8 cellular contexts compared by ENCODE assay signal in genomic region chr6:141483561-141484061, GRCh38.
DNase-seq lines count a peak whose midpoint lies in the region; ATAC-seq and TF ChIP-seq lines count a peak whose summit lies in the region.

No MANE protein-coding gene starts in this region.

- intact Hi-C loops in IMR-90 (cut with micrococcal nuclease) (no loop called here), left lung (cut with DNase I) (no loop called here)

- H4K91ac ChIP-seq in IMR-90 (ENCODE audit: insufficient read depth, low read depth, low read length), result peak overlapping the region; percentile 54; the same call in 1 of the 2 replicates

- TF ChIP-seq RAD21 in IMR-90 (IDR thresholded peaks at IDR 0.05; ENCODE audit: low read length) (peak; percentile 6; the same call in 1 of the 2 replicates), SK-N-SH (IDR thresholded peaks at IDR 0.05; ENCODE audit: low read length) (no peak)

- no peaks in the 10 kb centered on the region for H3K79me1 ChIP-seq in IMR-90 (ENCODE audit: low read depth in 1 of 2, low read length in 2 of 2)

- TF ChIP-seq POLR2A in IMR-90 (IDR thresholded peaks at IDR 0.05; ENCODE audit: low read depth, low read length), result no peak

- no peaks in the 10 kb centered on the region for H3K79me2 ChIP-seq in SK-N-SH (ENCODE audit: insufficient read depth)

- peak overlapping the region; percentile 7; the same call in 1 of the 2 replicates for H3K23ac ChIP-seq in IMR-90 (ENCODE audit: low read depth, low read length)

- peak overlapping the region; percentile 60 for H3K56ac ChIP-seq in IMR-90 (ENCODE audit: extremely low read depth, insufficient read depth, low read length)

- peak; percentile 68 for DNase-seq in Caki2 (ENCODE audit: low read depth)
- peak; percentile 96 for DNase-seq in IMR-90
- DNase-seq in SK-N-SH, result no peak
- DNase-seq in astrocyte of the cerebellum (ENCODE audit: low read depth), result peak; percentile 57
- no peak for DNase-seq in left lung
- DNase-seq in stimulated activated CD8-positive, alpha-beta memory T cell treated with anti-CD3 and anti-CD28 coated beads, Interleukin-2, amount 100 ng/mL, for 1 hour (ENCODE audit: low read depth in 2 of 2), result peak; percentile 17 to 28
- DNase-seq in HT-29 (ENCODE audit: low spot score), result no peak

- H3K4me2 ChIP-seq in IMR-90 (ENCODE audit: low read depth, low read length), result peak overlapping the region; percentile 86
- peak overlapping the region; percentile 74 for H3K4me2 ChIP-seq in SK-N-SH

- peak overlapping the region; percentile 41 for H3K9ac ChIP-seq in IMR-90 (ENCODE audit: low read depth, low read length)
- H3K9ac ChIP-seq in SK-N-SH, result peak overlapping the region; percentile 80

- peak overlapping the region; percentile 67; the same call in 1 of the 2 replicates for H3K18ac ChIP-seq in IMR-90 (ENCODE audit: low read depth, low read length)

- peak in 1 of 2 experiments; percentile 94; a peak in 3 of 4 replicates for TF ChIP-seq EP300 in SK-N-SH (IDR thresholded peaks at IDR 0.05; ENCODE audit: borderline replicate concordance in 1 of 2, low read depth in 1 of 2, low read length in 1 of 2)

- H3K9me1 ChIP-seq in IMR-90 (ENCODE audit: insufficient read depth, low read length), result no peaks in the 10 kb centered on the region; the same call in 1 of the 2 replicates

- TF ChIP-seq CTCF in IMR-90 (conservative IDR thresholded peaks at IDR 0.05; ENCODE audit: low read depth, low read length) (no peak), SK-N-SH (IDR thresholded peaks at IDR 0.05) (no peak), astrocyte of the cerebellum (IDR thresholded peaks at IDR 0.05; ENCODE audit: low read depth, low read length, missing control alignments) (no peak), left lung (IDR thresholded peaks at IDR 0.05) (no peak)

- H3K9me3 ChIP-seq in IMR-90 (ENCODE audit: control insufficient read depth, insufficient read depth, low read length) (no peaks in the 10 kb centered on the region), SK-N-SH (no peaks in the 10 kb centered on the region), left lung (no peaks in the 10 kb centered on the region)

- peak overlapping the region; percentile 54 for H4K5ac ChIP-seq in IMR-90 (ENCODE audit: low read depth, low read length)

- H3K4me1 ChIP-seq in IMR-90 (ENCODE audit: control insufficient read depth, insufficient read depth, low read length), result peaks cover 5% of the 10 kb centered on the region; the same call in 1 of the 2 replicates
- H3K4me1 ChIP-seq in SK-N-SH (ENCODE audit: control insufficient read depth in 1 of 2, insufficient read depth in 2 of 2, low read depth in 1 of 2, low read length in 1 of 2), result peaks cover 0 to 9% of the 10 kb centered on the region in 2 experiments; a peak in 1 of 4 replicates
- peaks cover 7 to 23% of the 10 kb centered on the region in 2 donors for H3K4me1 ChIP-seq in left lung

- peak overlapping the region; percentile 58 for H2BK20ac ChIP-seq in IMR-90 (ENCODE audit: low read depth, low read length)

- H2BK15ac ChIP-seq in IMR-90 (ENCODE audit: low read depth, low read length), result peak overlapping the region; percentile 23; the same call in 2 of the 3 replicates

- BruUV-seq in IMR-90 (replicated peaks; lab: Mats Ljungman, UMichigan), result no TSS peak

- H4K20me1 ChIP-seq in IMR-90 (ENCODE audit: insufficient read depth, low read length) (no peaks in the 10 kb centered on the region), SK-N-SH (ENCODE audit: insufficient read depth) (no peaks in the 10 kb centered on the region)

- no peak overlapping the region for H2AK9ac ChIP-seq in IMR-90 (replicated peaks; ENCODE audit: low read depth, low read length, poor library complexity)

- H3K36me3 ChIP-seq in IMR-90 (ENCODE audit: control insufficient read depth, insufficient read depth, low read length) (no peaks in the 10 kb centered on the region), SK-N-SH (replicated peaks in 1 of 2; ENCODE audit: control insufficient read depth in 1 of 2, insufficient read depth in 2 of 2, low read length in 1 of 2) (peaks cover 0 to 16% of the 10 kb centered on the region in 2 experiments), left lung (no peaks in the 10 kb centered on the region)

- H3K27me3 ChIP-seq in IMR-90 (ENCODE audit: control insufficient read depth, insufficient read depth, low read length) (no peaks in the 10 kb centered on the region), SK-N-SH (ENCODE audit: insufficient read depth) (no peaks in the 10 kb centered on the region), left lung (no peaks in the 10 kb centered on the region)

- H4K8ac ChIP-seq in IMR-90 (ENCODE audit: low read depth in 2 of 2, low read length in 2 of 2), result peak overlapping the region in 1 of 2 experiments; percentile 60; a peak in 2 of 4 replicates

- peak; percentile 87 for ATAC-seq in GM21423 (IDR thresholded peaks at IDR 0.05; ENCODE audit: unreplicated experiment)
- peak; percentile 82 for ATAC-seq in IMR-90 (ENCODE audit: low read depth)
- ATAC-seq in left lung, result peak; percentile 77

- peak overlapping the region; percentile 32; the same call in 1 of the 2 replicates for H3K14ac ChIP-seq in IMR-90 (replicated peaks; ENCODE audit: low read depth, low read length)

- peak overlapping the region; percentile 96 for H2BK5ac ChIP-seq in IMR-90 (ENCODE audit: low read depth, low read length, poor library complexity, severe bottlenecking)

- H3K27ac ChIP-seq in IMR-90 (ENCODE audit: insufficient read depth, low read length), result peak overlapping the region; percentile 67; the same call in 1 of the 2 replicates
- peak overlapping the region; percentile 87 to 93 for H3K27ac ChIP-seq in SK-N-SH (ENCODE audit: low read depth in 2 of 2, low read length in 1 of 2)
- H3K27ac ChIP-seq in left lung, result peak overlapping the region; percentile 64 to 65

- in situ Hi-C loops in Caki2 (cut with HindIII; ENCODE audit: low pct_unique_long_range_greater_than_20kb, low sequenced_read_pairs) (no loop called here), IMR-90 (cut with MboI; ENCODE audit: low sequenced_read_pairs) (no loop called here), astrocyte of the cerebellum (cut with HindIII; ENCODE audit: low sequenced_read_pairs) (no loop called here)

- H2AFZ ChIP-seq in IMR-90 (replicated peaks; ENCODE audit: low read length, poor library complexity), result peak overlapping the region; percentile 69
- H2AFZ ChIP-seq in SK-N-SH (ENCODE audit: low read depth), result peak overlapping the region; percentile 87

- no peak overlapping the region for H2AK5ac ChIP-seq in IMR-90 (ENCODE audit: low read depth, low read length)

- H3K4me3 ChIP-seq in IMR-90 (ENCODE audit: insufficient read depth, low read depth, low read length) (peak overlapping the region; percentile 62), SK-N-SH (ENCODE audit: low read depth in 2 of 2, low read length in 1 of 2) (peak overlapping the region; percentile 30 to 37; a peak in 3 of 4 replicates), astrocyte of the cerebellum (ENCODE audit: low read depth, low read length) (peak overlapping the region; percentile 14), left lung (peak overlapping the region in 1 of 2 donors; percentile 12)

- POLR2A ChIA-PET in IMR-90 (lab: Charles Lee; ENCODE audit: unreplicated experiment) (interaction anchor here (0.5 to 0.7 kb wide), 2 partner anchors 524 to 814 kb away, joined by 3 to 5 read pairs; no protein-coding TSS in a partner anchor), SK-N-SH (lab: Yijun Ruan, JAX) (no interaction called here)

- dilution Hi-C loops in IMR-90 (cut with HindIII; ENCODE audit: low sequenced_read_pairs, unreplicated experiment), result no loop called here

- H3F3A ChIP-seq in SK-N-SH (replicated peaks; ENCODE audit: insufficient read depth), result peaks cover 24% of the 10 kb centered on the region

- 0% methylated on average over 3 of the region's 5 CpGs; no CpG with 5 or more reads in 1 of the 2 experiments for WGBS in IMR-90 (ENCODE audit: extremely low coverage in 2 of 2, insufficient read length in 1 of 2), 2 experiments
- WGBS in SK-N-SH (ENCODE audit: low lambda C conversion rate), result 3% methylated on average over 5 of the region's 5 CpGs

- H3K4ac ChIP-seq in IMR-90 (ENCODE audit: low read depth, low read length), result peak overlapping the region; percentile 71

- peak overlapping the region; percentile 84 for H2BK120ac ChIP-seq in IMR-90 (ENCODE audit: low read depth, low read length)

- no peaks in the 10 kb centered on the region for H3K9me2 ChIP-seq in SK-N-SH

- CTCF ChIA-PET in IMR-90 (lab: Yijun Ruan, JAX) (no interaction called here), SK-N-SH (lab: Yijun Ruan, JAX) (no interaction called here)

TF ChIP-seq in IMR-90, 13 proteins besides CTCF, POLR2A, EP300 and RAD21 (continues in another document):
- no peak for TF ChIP-seq MXI1 (IDR thresholded peaks at IDR 0.05; ENCODE audit: borderline replicate concordance, low read depth, low read length)
- TF ChIP-seq ELK1 (IDR thresholded peaks at IDR 0.05; ENCODE audit: borderline replicate concordance, low read depth, low read length), result no peak
- no peak for TF ChIP-seq NFE2L2 (IDR thresholded peaks at IDR 0.05; ENCODE audit: low read depth, low read length)

TF ChIP-seq in SK-N-SH, 30 proteins besides CTCF, POLR2A, EP300 and RAD21 (continues in another document):
- TF ChIP-seq FOXM1 (IDR thresholded peaks at IDR 0.05; ENCODE audit: low read depth) (peak; percentile 76; the same call in 1 of the 2 replicates), USF1 (IDR thresholded peaks at IDR 0.05; ENCODE audit: borderline replicate concordance, low read depth) (no peak), MAX (IDR thresholded peaks at IDR 0.05; ENCODE audit: low read depth) (peak; percentile 72; the same call in 1 of the 2 replicates), MXI1 (IDR thresholded peaks at IDR 0.05; ENCODE audit: low read depth, low read length) (no peak), IRF3 (IDR thresholded peaks at IDR 0.05; ENCODE audit: low read depth, low read length) (no peak), JUND (IDR thresholded peaks at IDR 0.05) (peak; percentile 77)

Comparison
In these comparisons a context has a peak if more than half of its experiments do, and no peak if none do; other contexts are left out.
1. DNase-seq: peak in Caki2 (single experiment), IMR-90 (single experiment), astrocyte of the cerebellum (single experiment) and stimulated activated CD8-positive, alpha-beta memory T cell treated with anti-CD3 and anti-CD28 coated beads, Interleukin-2, amount 100 ng/mL, for 1 hour (2 of 2); none in SK-N-SH (single experiment), left lung (0 of 2) and HT-29 (single experiment).
2. Peak in every context shown above with its lines, with median percentiles within 50 percentile points of each other: ATAC-seq and H3K27ac ChIP-seq.